8 cellular contexts compared by ENCODE assay signal in genomic region chr6:7389162-7389450, GRCh38. TPM values are rescaled to one million over a fixed set of nuclear protein-coding genes. Genes with fewer than 3 reads are reported as not detected.
A peak's percentile ranks its signal among the peaks of the same experiment; 100 is the strongest.
DNase-seq lines count a peak whose midpoint lies in the region; ATAC-seq and TF ChIP-seq lines count a peak whose summit lies in the region.

No MANE protein-coding gene starts in this region.

- peak overlapping the region; percentile 84 for H3K4me3 Mint-ChIP-seq in dendritic cell treated with granulocyte-macrophage colony-stimulating factor and Interleukin-4, amounts not matched to agents 40 ng/mL and 50 ng/mL, for 4 days

- H3K36me3 ChIP-seq in mucosa of descending colon (ENCODE audit: low read depth), result no peaks in the 10 kb centered on the region

- TF ChIP-seq CTCF in mucosa of descending colon (IDR thresholded peaks at IDR 0.05), result no peak

- intact Hi-C loops in dendritic cell treated with granulocyte-macrophage colony-stimulating factor and Interleukin-4, amounts not matched to agents 40 ng/mL and 50 ng/mL, for 4 days (cut with micrococcal nuclease), result loop anchor here (1.0 kb wide), 1 partner anchor 76 kb away; the partner anchor contains the start of gene SSR1
- intact Hi-C loops in mucosa of descending colon (cut with DNase I, micrococcal nuclease), result no loop called here

- peaks cover 19% of the 10 kb centered on the region for H3K4me1 ChIP-seq in mucosa of descending colon (ENCODE audit: low read depth)

- DNase-seq in GM04503 (ENCODE audit: low read depth) (peak; percentile 12), NCI-H1048 (lab: John Stamatoyannopoulos, UW) (peak; percentile 26), mucosa of descending colon (no peak), NCI-H2081 treated with DMSO at 0.1 percent for 48 hours (lab: John Stamatoyannopoulos, UW) (no peak), NCI-H1105 treated with DMSO at 0.1 percent for 48 hours (lab: John Stamatoyannopoulos, UW) (no peak), NK-92 (lab: John Stamatoyannopoulos, UW; ENCODE audit: unreplicated experiment) (no peak)

- H3K9me3 ChIP-seq in mucosa of descending colon, result no peaks in the 10 kb centered on the region

- ATAC-seq in mucosa of descending colon, result peak; percentile 86
- ATAC-seq in HG02884 (IDR thresholded peaks at IDR 0.05; ENCODE audit: unreplicated experiment), result no peak

- peak overlapping the region; percentile 54 for H3K4me3 ChIP-seq in mucosa of descending colon

- peaks cover 33% of the 10 kb centered on the region for H3K36me3 Mint-ChIP-seq in dendritic cell treated with granulocyte-macrophage colony-stimulating factor and Interleukin-4, amounts not matched to agents 40 ng/mL and 50 ng/mL, for 4 days (ENCODE audit: low read depth)

- H3K4me1 Mint-ChIP-seq in dendritic cell treated with granulocyte-macrophage colony-stimulating factor and Interleukin-4, amounts not matched to agents 40 ng/mL and 50 ng/mL, for 4 days (ENCODE audit: low read depth), result peaks cover 45% of the 10 kb centered on the region

- no peaks in the 10 kb centered on the region for H3K27me3 Mint-ChIP-seq in dendritic cell treated with granulocyte-macrophage colony-stimulating factor and Interleukin-4, amounts not matched to agents 40 ng/mL and 50 ng/mL, for 4 days

- H3K9me3 Mint-ChIP-seq in dendritic cell treated with granulocyte-macrophage colony-stimulating factor and Interleukin-4, amounts not matched to agents 40 ng/mL and 50 ng/mL, for 4 days, result no peaks in the 10 kb centered on the region

- peak overlapping the region; percentile 91 for H3K27ac Mint-ChIP-seq in dendritic cell treated with granulocyte-macrophage colony-stimulating factor and Interleukin-4, amounts not matched to agents 40 ng/mL and 50 ng/mL, for 4 days

RNA-seq across cellular contexts. Expression of gene CAGE1, which starts 0.4 kb away (rescaled TPM):
- total RNA-seq in mucosa of descending colon, result under 1 TPM in 1 of 3 donors, not detected in 2; 0.09 TPM

RNA-seq across cellular contexts. Expression of gene RIOK1, which starts 0.5 kb away (rescaled TPM):
- total RNA-seq in mucosa of descending colon, result 10 to 100 TPM; 12.1 to 19.8 (median 15.0) TPM

Comparison
In these comparisons a context has a peak if more than half of its experiments do, and no peak if none do; other contexts are left out.
1. DNase-seq: peak in GM04503 (single experiment) and NCI-H1048 (single experiment); none in mucosa of descending colon (0 of 3), NCI-H2081 treated with DMSO at 0.1 percent for 48 hours (single experiment), NCI-H1105 treated with DMSO at 0.1 percent for 48 hours (single experiment) and NK-92 (single experiment).